ENCODE assay signal across 23 cellular contexts in genomic region chr5:176589039-176589769, GRCh38. TPM values are rescaled to one million over a fixed set of nuclear protein-coding genes. Genes with fewer than 3 reads are reported as not detected.
DNase-seq lines count a peak whose midpoint lies in the region; TF ChIP-seq lines count a peak whose summit lies in the region.
"Had no signal": no experiment of that assay in that cellular context is flagged by ENCODE, and none has a peak within 500 bp of the region (broad histone marks: within the 10 kb centered on the region; RNA-seq: fewer than 3 reads in every experiment).

No MANE protein-coding gene starts in this region.

- H3T11ph ChIP-seq in H9 (ENCODE audit: low read length): no peak overlapping the region

- H2BK15ac ChIP-seq in H9 (ENCODE audit: low read depth, low read length) (no peak overlapping the region), neuronal stem cell (ENCODE audit: low read length) (no peak overlapping the region)

- H2AK5ac ChIP-seq in H9 (ENCODE audit: insufficient read length, low read length): no peak overlapping the region
- H2AK5ac ChIP-seq in neuronal stem cell (ENCODE audit: low read depth, low read length): no peak overlapping the region

- H3K79me1 ChIP-seq in H9 (ENCODE audit: insufficient read depth, low read depth, low read length, poor library complexity, severe bottlenecking) (no peaks in the 10 kb centered on the region), neuronal stem cell (ENCODE audit: low read depth, low read length) (peaks cover 3% of the 10 kb centered on the region)

- no CpG with 5 or more reads among the region's 31 CpGs for WGBS in H9 (ENCODE audit: extremely low coverage, insufficient read length, low lambda C conversion rate)
- WGBS in neuronal stem cell (ENCODE audit: extremely low coverage in 2 of 2, insufficient read length in 2 of 2, insufficient replicate concordance in 1 of 2), 2 donors: no CpG with 5 or more reads among the region's 31 CpGs
- 92% methylated on average over 26 of the region's 31 CpGs for WGBS in esophagus muscularis mucosa

- no peak overlapping the region for H3K4me3 Mint-ChIP-seq in H9
- H3K4me3 Mint-ChIP-seq in endothelial cell (ENCODE audit: unreplicated experiment): peak overlapping the region; percentile 66
- H3K4me3 Mint-ChIP-seq: CD4-positive, CD25-positive, alpha-beta regulatory T cell; CD8-positive, alpha-beta memory T cell had no signal

- intact Hi-C loops in esophagus muscularis mucosa (cut with DNase I): no loop called here

- H3K18ac ChIP-seq in H9 (ENCODE audit: insufficient read length, low read depth, low read length) (no peak overlapping the region), neuronal stem cell (ENCODE audit: low read length) (peak overlapping the region; percentile 27)

- no peak overlapping the region for H3K23ac ChIP-seq in H9 (ENCODE audit: insufficient read length, low read depth, low read length)
- no peak overlapping the region for H3K23ac ChIP-seq in neuronal stem cell (ENCODE audit: low read depth, low read length, poor library complexity)

- H3K36me3 ChIP-seq in BLaER1 (peaks cover 38% of the 10 kb centered on the region), neuronal stem cell (replicated peaks in 1 of 2; ENCODE audit: control insufficient read depth in 2 of 2, insufficient read depth in 2 of 2, low read length in 2 of 2) (peaks cover 3 to 22% of the 10 kb centered on the region in 2 donors), esophagus muscularis mucosa (no peaks in the 10 kb centered on the region)
- H3K36me3 ChIP-seq: HAP-1 had no signal

- H3K4me3 ChIP-seq in BLaER1 (no peak overlapping the region), neuronal stem cell (ENCODE audit: low read length in 2 of 2) (no peak overlapping the region), esophagus muscularis mucosa (no peak overlapping the region)
- H3K4me3 ChIP-seq: HAP-1, K562 had no signal

- H3K9me3 ChIP-seq in BLaER1 (peaks cover 33% of the 10 kb centered on the region), H9 (ENCODE audit: control insufficient read depth, low read depth, low read length) (no peaks in the 10 kb centered on the region), neuronal stem cell (replicated peaks in 1 of 2; ENCODE audit: control insufficient read depth in 2 of 2, insufficient read depth in 1 of 2, low read depth in 1 of 2, low read length in 2 of 2) (peaks cover 15 to 18% of the 10 kb centered on the region in 2 donors), esophagus muscularis mucosa (peaks cover 0 to 24% (median 16%) of the 10 kb centered on the region in 4 donors)

- H3K4me1 ChIP-seq in BLaER1: peaks cover 47% of the 10 kb centered on the region
- no peaks in the 10 kb centered on the region for H3K4me1 ChIP-seq in H9 (ENCODE audit: insufficient read depth, low read length)
- H3K4me1 ChIP-seq in neuronal stem cell (ENCODE audit: control insufficient read depth in 2 of 2, insufficient read depth in 1 of 2, low read depth in 1 of 2, low read length in 2 of 2): no peaks in the 10 kb centered on the region
- H3K4me1 ChIP-seq in esophagus muscularis mucosa: no peaks in the 10 kb centered on the region
- H3K4me1 ChIP-seq: HAP-1 had no signal

- H3K4ac ChIP-seq in H9 (ENCODE audit: low read depth, low read length) (no peak overlapping the region), neuronal stem cell (ENCODE audit: low read length) (no peak overlapping the region)

- no peak overlapping the region for H4K91ac ChIP-seq in H9 (ENCODE audit: insufficient read length, low read depth, low read length)
- H4K91ac ChIP-seq in neuronal stem cell (ENCODE audit: low read depth, low read length, poor library complexity): no peak overlapping the region

- H3K14ac ChIP-seq in H9 (ENCODE audit: insufficient read depth, low read length) (peak overlapping the region; percentile 36; the same call in 1 of the 2 replicates), neuronal stem cell (ENCODE audit: low read length) (no peak overlapping the region)

- H4K5ac ChIP-seq in H9 (ENCODE audit: insufficient read length, low read depth, low read length): no peak overlapping the region

- no peak for DNase-seq in H9
- DNase-seq in endothelial cell (ENCODE audit: low spot score): no peak
- no peak for DNase-seq in neuronal stem cell (ENCODE audit: low spot score)
- DNase-seq in esophagus muscularis mucosa (ENCODE audit: extremely low spot score): no peak
- no peak for DNase-seq in NCI-H2107 treated with DMSO at 0.1 percent for 48 hours (lab: John Stamatoyannopoulos, UW; ENCODE audit: unreplicated experiment)
- no peak for DNase-seq in NCI-H1930 (lab: John Stamatoyannopoulos, UW)
- DNase-seq: 8988T; C1 segment of cervical spinal cord; CD4-positive, CD25-positive, alpha-beta regulatory T cell; CD8-positive, alpha-beta memory T cell; COR-L47; DMS 273 treated with DMSO at 0.1 percent for 48 hours; DMS53; DND-41; EL; GOT3 had no signal

- H4K20me1 ChIP-seq in BLaER1 (peaks cover 27% of the 10 kb centered on the region; the same call in 1 of the 2 replicates), H9 (ENCODE audit: control insufficient read depth, insufficient read depth, insufficient read length) (peaks cover 5% of the 10 kb centered on the region)

- TF ChIP-seq CTCF in H9 (conservative IDR thresholded peaks at IDR 0.05) (no peak), endothelial cell (IDR thresholded peaks at IDR 0.05; ENCODE audit: unreplicated experiment) (no peak), esophagus muscularis mucosa (IDR thresholded peaks at IDR 0.05) (no peak)

- H3K27me3 Mint-ChIP-seq in H9 (ENCODE audit: low read depth): peaks cover 25% of the 10 kb centered on the region
- H3K27me3 Mint-ChIP-seq in endothelial cell (ENCODE audit: unreplicated experiment): peaks cover 9% of the 10 kb centered on the region
- H3K27me3 Mint-ChIP-seq: CD4-positive, CD25-positive, alpha-beta regulatory T cell had no signal

- no peaks in the 10 kb centered on the region for H3K79me2 ChIP-seq in H9 (ENCODE audit: insufficient read depth, low read length)

- H3K23me2 ChIP-seq in H9 (ENCODE audit: insufficient read length, low read depth, low read length, poor library complexity, severe bottlenecking): no peaks in the 10 kb centered on the region

- no peak overlapping the region for H2BK5ac ChIP-seq in H9 (ENCODE audit: insufficient read length, low read length)
- H2BK5ac ChIP-seq in neuronal stem cell (ENCODE audit: low read length): no peak overlapping the region

- H3K9ac ChIP-seq in BLaER1: peak overlapping the region; percentile 24; the same call in 1 of the 2 replicates
- H3K9ac ChIP-seq in H9 (ENCODE audit: extremely low read depth, insufficient read length, low read length): no peak overlapping the region
- no peak overlapping the region for H3K9ac ChIP-seq in neuronal stem cell (ENCODE audit: low read depth, low read length, poor library complexity)

- no peak overlapping the region for H2BK12ac ChIP-seq in H9 (ENCODE audit: insufficient read length, low read depth, low read length)
- no peak overlapping the region for H2BK12ac ChIP-seq in neuronal stem cell (ENCODE audit: low read length)

- H4K8ac ChIP-seq in H9 (replicated peaks; ENCODE audit: insufficient read length, low read depth, low read length) (no peak overlapping the region), neuronal stem cell (ENCODE audit: low read depth, low read length) (no peak overlapping the region)

- no peak overlapping the region for H3K56ac ChIP-seq in H9 (ENCODE audit: insufficient read length, low read depth, low read length)

- H3K9me3 Mint-ChIP-seq in H9 (peaks cover 10 to 18% of the 10 kb centered on the region in 2 experiments), endothelial cell (ENCODE audit: unreplicated experiment) (no peaks in the 10 kb centered on the region)

- no peak overlapping the region for H2BK20ac ChIP-seq in H9 (ENCODE audit: low read depth, low read length, poor library complexity, severe bottlenecking)

- no peak overlapping the region for H3K27ac Mint-ChIP-seq in H9
- no peak overlapping the region for H3K27ac Mint-ChIP-seq in endothelial cell (ENCODE audit: unreplicated experiment)
- H3K27ac Mint-ChIP-seq: CD4-positive, CD25-positive, alpha-beta regulatory T cell had no signal

- no peak overlapping the region for H2AFZ ChIP-seq in H9 (ENCODE audit: low read length)
- no peak overlapping the region for H2AFZ ChIP-seq in neuronal stem cell (ENCODE audit: low read length)

- H3K4me1 Mint-ChIP-seq in H9: peaks cover 2% of the 10 kb centered on the region in 2 experiments; a peak in 2 of 4 replicates
- H3K4me1 Mint-ChIP-seq in endothelial cell (ENCODE audit: unreplicated experiment): no peaks in the 10 kb centered on the region
- H3K4me1 Mint-ChIP-seq: CD4-positive, CD25-positive, alpha-beta regulatory T cell; CD8-positive, alpha-beta memory T cell had no signal

- H3K27me3 ChIP-seq in BLaER1 (no peaks in the 10 kb centered on the region), H9 (ENCODE audit: insufficient read depth, low read length) (no peaks in the 10 kb centered on the region), neuronal stem cell (ENCODE audit: control insufficient read depth in 3 of 3, insufficient read depth in 3 of 3, low read depth in 1 of 3, low read length in 3 of 3) (peaks cover 0 to 2% (median 0%) of the 10 kb centered on the region in 3 experiments), esophagus muscularis mucosa (peaks cover 0 to 18% (median 0%) of the 10 kb centered on the region in 4 donors)

- no peak for TF ChIP-seq POLR2A in esophagus muscularis mucosa (IDR thresholded peaks at IDR 0.05; ENCODE audit: low read depth)

- no peak for TF ChIP-seq EP300 in esophagus muscularis mucosa (IDR thresholded peaks at IDR 0.05)

- peaks cover 0 to 8% (median 4%) of the 10 kb centered on the region in 3 experiments; a peak in 4 of 7 replicates for H3K36me3 Mint-ChIP-seq in H9 (ENCODE audit: insufficient read depth in 1 of 3, low read depth in 3 of 3)
- peaks cover 5% of the 10 kb centered on the region for H3K36me3 Mint-ChIP-seq in endothelial cell (ENCODE audit: low read depth, unreplicated experiment)
- H3K36me3 Mint-ChIP-seq: CD4-positive, CD25-positive, alpha-beta regulatory T cell had no signal

- 0 out of 2 replicates have a peak overlapping the region, but pooled peaks have one; percentile 13 for H3K27ac ChIP-seq in BLaER1
- no peak overlapping the region for H3K27ac ChIP-seq in H9 (ENCODE audit: insufficient read length, low read depth, low read length)
- no peak overlapping the region for H3K27ac ChIP-seq in neuronal stem cell (replicated peaks; ENCODE audit: low read length)
- H3K27ac ChIP-seq in esophagus muscularis mucosa (replicated peaks in 1 of 4): no peak overlapping the region

- H3K4me2 ChIP-seq in BLaER1: peak overlapping the region; percentile 74
- no peak overlapping the region for H3K4me2 ChIP-seq in H9 (ENCODE audit: insufficient read depth, insufficient read length, low read length)
- H3K4me2 ChIP-seq in neuronal stem cell (ENCODE audit: insufficient read depth, low read length, poor library complexity, severe bottlenecking): no peak overlapping the region

- H2BK120ac ChIP-seq in H9 (ENCODE audit: low read depth, low read length, poor library complexity, severe bottlenecking) (no peak overlapping the region), neuronal stem cell (ENCODE audit: low read depth, low read length) (no peak overlapping the region)

RNA-seq across cellular contexts. Expression of gene GPRIN1, which starts 20.8 kb away (rescaled TPM):
- total RNA-seq in H9 (2021) (10.8 and 12.1 TPM in 2 replicates), endothelial cell (ENCODE audit: unreplicated experiment) (3.9 TPM), esophagus muscularis mucosa (1 to 10 TPM in 1 of 4 donors, under 1 TPM in 3; 0.42 to 1.0 (median 0.95) TPM)
- polyA plus RNA-seq in neuronal stem cell (2013, experiment 1 of 2): 2.5 TPM
- polyA plus RNA-seq in neuronal stem cell (2013, experiment 2 of 2): 2.3 TPM

RNA-seq across cellular contexts. Expression of gene CDHR2, which starts 40.1 kb away (rescaled TPM):
- total RNA-seq in H9 (2021) (0.90 TPM in 2 replicates), endothelial cell (ENCODE audit: unreplicated experiment) (0.85 TPM), esophagus muscularis mucosa (under 1 TPM in 1 of 4 donors, not detected in 3; 0.92 TPM)
- 0.01 TPM for polyA plus RNA-seq in neuronal stem cell (2013, experiment 1 of 2)
- 0.01 TPM for polyA plus RNA-seq in neuronal stem cell (2013, experiment 2 of 2)
- total RNA-seq: A673, G401 had no signal
- polyA plus RNA-seq: AG04450; CD4-positive, CD25-positive, alpha-beta regulatory T cell; CD8-positive, alpha-beta memory T cell had no signal

RNA-seq across cellular contexts. Expression of gene SNCB, which starts 41.1 kb away (rescaled TPM):
- total RNA-seq in H9 (2021): 3.5 and 4.2 TPM in 2 replicates
- 0.80 TPM for total RNA-seq in endothelial cell (ENCODE audit: unreplicated experiment)
- 0.26 TPM for polyA plus RNA-seq in neuronal stem cell (2013, experiment 1 of 2)
- 0.39 TPM for polyA plus RNA-seq in neuronal stem cell (2013, experiment 2 of 2)
- not detected for total RNA-seq in esophagus muscularis mucosa
- total RNA-seq: A673; CD4-positive, CD25-positive, alpha-beta regulatory T cell; CD8-positive, alpha-beta memory T cell; HT-29; K562 had no signal
- polyA plus RNA-seq: CD4-positive, CD25-positive, alpha-beta regulatory T cell; CD8-positive, alpha-beta memory T cell; K562 had no signal

RNA-seq across cellular contexts. Expression of gene EIF4E1B, which starts 41.3 kb away (rescaled TPM):
- total RNA-seq in H9 (2021) (1.3 and 1.8 TPM in 2 replicates), endothelial cell (ENCODE audit: unreplicated experiment) (0.54 TPM), esophagus muscularis mucosa (not detected)
- polyA plus RNA-seq in neuronal stem cell (2013, experiment 1 of 2): 0.01 TPM
- 0.03 TPM for polyA plus RNA-seq in neuronal stem cell (2013, experiment 2 of 2)
- total RNA-seq: A673; CD4-positive, CD25-positive, alpha-beta regulatory T cell; CD8-positive, alpha-beta memory T cell; G401; HT-29; K562 had no signal
- polyA plus RNA-seq: AG04450; CD4-positive, CD25-positive, alpha-beta regulatory T cell; CD8-positive, alpha-beta memory T cell; K562 had no signal

RNA-seq across cellular contexts. Expression of gene RNF44, which starts 52.0 kb away (rescaled TPM):
- total RNA-seq in H9 (2021) (172 and 175 TPM in 2 replicates), endothelial cell (ENCODE audit: unreplicated experiment) (103 TPM), esophagus muscularis mucosa (10 to 100 TPM; 11.3 to 22.2 (median 18.7) TPM)
- polyA plus RNA-seq in neuronal stem cell (2013, experiment 1 of 2): 77.9 TPM
- 78.0 TPM for polyA plus RNA-seq in neuronal stem cell (2013, experiment 2 of 2)
